ENCODE assay signal across 20 cellular contexts in genomic region chr5:160699301-160699700, GRCh38.
DNase-seq lines count a peak whose midpoint lies in the region; ATAC-seq, FAIRE-seq and TF ChIP-seq lines count a peak whose summit lies in the region.
"Had no signal": no experiment of that assay in that cellular context is flagged by ENCODE, and none has a peak within 500 bp of the region (broad histone marks: within the 10 kb centered on the region; RNA-seq: fewer than 3 reads in every experiment).

No MANE protein-coding gene starts in this region.

- DNase-seq in Caco-2 (no peak), SW480 (ENCODE audit: low spot score) (peak; percentile 81), kidney tubule cell (ENCODE audit: low spot score) (peak; percentile 25), pancreas (no peak), NCI-H1436 (lab: John Stamatoyannopoulos, UW) (no peak)
- DNase-seq in stimulated activated CD4-positive, alpha-beta T cell treated with anti-CD3 and anti-CD28 coated beads, Interleukin-4, amount 100 ng/mL, for 24 hours, result no peak
- DNase-seq: COR-L47, GM23248, MV-4-11, NCI-H1436 treated with DMSO at 0.1 percent for 48 hours, NCI-H2081, NCI-H345 had no signal

- no peaks in the 10 kb centered on the region for H3K27me3 ChIP-seq in Caco-2 (replicated peaks; ENCODE audit: control insufficient read depth, insufficient read depth, low read length)
- no peaks in the 10 kb centered on the region for H3K27me3 ChIP-seq in pancreas

- H3K4me1 Mint-ChIP-seq in Caco-2 (ENCODE audit: low read depth, unreplicated experiment), result peaks cover 14% of the 10 kb centered on the region

- H3K36me3 ChIP-seq in Caco-2 (ENCODE audit: control insufficient read depth, insufficient read depth, low read length) (no peaks in the 10 kb centered on the region), pancreas (no peaks in the 10 kb centered on the region)

- POLR2A ChIA-PET in Caco-2 (lab: Charles Lee), result no interaction called here

- H3K9me3 Mint-ChIP-seq in Caco-2 (ENCODE audit: unreplicated experiment), result no peaks in the 10 kb centered on the region
- H3K9me3 Mint-ChIP-seq: IgD-negative memory B cell had no signal

- H3K27ac Mint-ChIP-seq in Caco-2 (ENCODE audit: unreplicated experiment), result peak overlapping the region; percentile 22
- H3K27ac Mint-ChIP-seq: IgD-negative memory B cell had no signal

- ATAC-seq in pancreas, result peak in 3 of 4 donors; percentile 38 to 61 (median 40)
- no peak for ATAC-seq in GM18870 (IDR thresholded peaks at IDR 0.05; ENCODE audit: unreplicated experiment)
- ATAC-seq in GM18517 (IDR thresholded peaks at IDR 0.05; ENCODE audit: unreplicated experiment), result no peak

- FAIRE-seq in pancreas (lab: Jason Lieb, UNC), result peak; percentile 5
- FAIRE-seq: A204.1, G401.6, GM12891, GM19239 had no signal

- H3K27me3 Mint-ChIP-seq in Caco-2 (ENCODE audit: insufficient read depth, unreplicated experiment), result no peaks in the 10 kb centered on the region

- H3K36me3 Mint-ChIP-seq in Caco-2 (ENCODE audit: insufficient read depth, unreplicated experiment), result no peaks in the 10 kb centered on the region
- H3K36me3 Mint-ChIP-seq: IgD-negative memory B cell had no signal

- no peak for TF ChIP-seq CTCF in Caco-2 (IDR thresholded peaks at IDR 0.05; ENCODE audit: insufficient read depth in 1 of 2, low read depth in 1 of 2, low read length in 1 of 2, severe bottlenecking in 1 of 2, unreplicated experiment in 1 of 2)
- no peak for TF ChIP-seq CTCF in pancreas (IDR thresholded peaks at IDR 0.05)

- H3K4me1 ChIP-seq in Caco-2, result peaks cover 26% of the 10 kb centered on the region
- peaks cover 0 to 2% (median 0%) of the 10 kb centered on the region in 3 donors for H3K4me1 ChIP-seq in pancreas

- CTCF ChIA-PET in Caco-2 (lab: Charles Lee), result no interaction called here

- H3K27ac ChIP-seq in pancreas, result no peak overlapping the region
- H3K27ac ChIP-seq: C4-2B, GM23248 had no signal

- intact Hi-C loops in Caco-2 (cut with micrococcal nuclease; ENCODE audit: unreplicated experiment), result loop anchor here (10.0 kb wide), 1 partner anchor 186 kb away; no protein-coding TSS in a partner anchor
- intact Hi-C loops in pancreas (cut with DNase I), result no loop called here

- H3K4me3 ChIP-seq in Caco-2 (ENCODE audit: low read depth, low read length) (no peak overlapping the region), pancreas (no peak overlapping the region)
- H3K4me3 ChIP-seq: GM23248 had no signal

- BruUV-seq in Caco-2 (replicated peaks; lab: Mats Ljungman, UMichigan), result no TSS peak

- no peak overlapping the region for H3K4me3 Mint-ChIP-seq in Caco-2 (ENCODE audit: unreplicated experiment)
- H3K4me3 Mint-ChIP-seq: IgD-negative memory B cell had no signal

- H3K9me3 ChIP-seq in Caco-2 (no peaks in the 10 kb centered on the region; the same call in 1 of the 2 replicates), pancreas (no peaks in the 10 kb centered on the region)

- WGBS in pancreas, 2 donors, result 9% methylated on average over 1 of the region's 1 CpG

Comparison
In these comparisons a context has a peak if more than half of its experiments do, and no peak if none do; other contexts are left out.
1. DNase-seq: peak in SW480 (single experiment) and kidney tubule cell (single experiment); none in Caco-2 (0 of 2), pancreas (0 of 6), NCI-H1436 (single experiment) and stimulated activated CD4-positive, alpha-beta T cell treated with anti-CD3 and anti-CD28 coated beads, Interleukin-4, amount 100 ng/mL, for 24 hours (single experiment).
2. ATAC-seq: peak in pancreas (3 of 4); none in GM18870 (single experiment) and GM18517 (single experiment).